1 cellular context compared by ENCODE assay signal in genomic region chr5:67287795-67288194, GRCh38.
TF ChIP-seq lines count a peak whose summit lies in the region.

No MANE protein-coding gene starts in this region.

TF ChIP-seq in HEK293, 187 proteins besides CTCF, POLR2A, EP300 and RAD21 (continued from another document):
- no peak for TF ChIP-seq REST (tag by site-specific recombination; IDR thresholded peaks at IDR 0.05)
- TF ChIP-seq ZNF16 (tag by site-specific recombination; IDR thresholded peaks at IDR 0.05; ENCODE audit: low read depth) = no peak
- TF ChIP-seq OVOL3 (tag by site-specific recombination; IDR thresholded peaks at IDR 0.05) = no peak
- TF ChIP-seq ZIC2 (tag by site-specific recombination; IDR thresholded peaks at IDR 0.05) = peak; percentile 95
- TF ChIP-seq ZNF510 (tag by site-specific recombination; IDR thresholded peaks at IDR 0.05; ENCODE audit: insufficient replicate concordance) = peak; percentile 10
- TF ChIP-seq ZNF518A (tag by site-specific recombination; conservative IDR thresholded peaks at IDR 0.05; ENCODE audit: low read depth) = no peak; the same call in 1 of the 2 replicates
- TF ChIP-seq KLF16 (tag by site-specific recombination; IDR thresholded peaks at IDR 0.05) = no peak
- no peak for TF ChIP-seq HOXC10 (CRISPR knock-in tag; IDR thresholded peaks at IDR 0.05)
- no peak for TF ChIP-seq ZNF548 (tag by site-specific recombination; IDR thresholded peaks at IDR 0.05)
- TF ChIP-seq IKZF3 (tag by site-specific recombination; IDR thresholded peaks at IDR 0.05) = no peak
- no peak for TF ChIP-seq ZFP69B (tag by site-specific recombination; IDR thresholded peaks at IDR 0.05)
- TF ChIP-seq ZBTB7A (tag by site-specific recombination; IDR thresholded peaks at IDR 0.05; ENCODE audit: low read depth) = no peak
- TF ChIP-seq ZNF600 (tag by site-specific recombination; IDR thresholded peaks at IDR 0.05) = no peak
- TF ChIP-seq ZBTB26 (tag by site-specific recombination; optimal IDR thresholded peaks at IDR 0.05) = no peak
- no peak for TF ChIP-seq GLIS2 (tag by site-specific recombination; IDR thresholded peaks at IDR 0.05)
